In the genomic region with DNA sequence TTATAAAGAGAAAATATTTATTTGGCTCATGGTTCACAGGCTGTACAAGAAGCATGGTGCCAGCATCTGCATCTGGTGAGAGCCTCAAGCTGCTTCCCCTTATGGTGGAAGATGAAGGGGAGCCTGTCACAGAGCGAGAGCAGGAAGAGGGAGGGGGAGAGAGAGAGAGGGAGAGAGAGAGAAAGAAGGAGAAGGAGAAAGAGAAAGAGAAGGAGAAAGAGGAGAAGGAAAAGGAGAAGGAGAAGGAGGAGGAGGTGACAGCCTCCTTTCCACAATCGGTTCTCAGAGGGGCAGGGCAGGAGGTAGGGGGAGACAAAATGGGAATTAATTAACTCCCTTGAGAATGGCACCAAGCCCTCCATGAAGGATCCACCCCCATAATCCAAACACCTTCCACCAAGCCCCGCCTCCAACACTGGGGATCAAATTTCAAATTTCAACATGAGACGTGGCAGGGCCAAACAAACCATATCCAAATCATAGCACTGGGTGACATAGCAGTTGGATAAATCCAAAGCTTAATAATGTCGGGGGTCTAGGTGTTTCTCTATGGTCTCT, we compare ENCODE assay signal across 11 cellular contexts.
"Had no signal": no experiment of that assay in that cellular context is flagged by ENCODE, and none has a peak within 500 bp of the region (broad histone marks: within the 10 kb centered on the region; RNA-seq: fewer than 3 reads in every experiment).

No MANE protein-coding gene starts in this region.

- H3K27me3 ChIP-seq: heart left ventricle, sigmoid colon, upper lobe of left lung had no signal

- H3K36me3 ChIP-seq: heart left ventricle, sigmoid colon, upper lobe of left lung had no signal

- H3K4me3 ChIP-seq: heart left ventricle, psoas muscle, sigmoid colon, upper lobe of left lung had no signal

- H3K4me1 ChIP-seq: psoas muscle, sigmoid colon, upper lobe of left lung had no signal

- DNase-seq: activated CD4-positive, alpha-beta memory T cell treated with anti-CD3 and anti-CD28 coated beads, Interleukin-2, amount 10 ng/mL, durations not matched to agents 7 days and 5 days; activated CD4-positive, alpha-beta T cell treated with anti-CD3 and anti-CD28 coated beads for 36 hours; activated naive CD4-positive, alpha-beta T cell treated with Interleukin-2 at 50 U/mL for 16 hours; heart left ventricle; nucleus accumbens; psoas muscle; sigmoid colon; stimulated activated naive CD4-positive, alpha-beta T cell treated with Interleukin-2 at 50 U/mL for 16 hours; T1000; upper lobe of left lung had no signal

- H3K9me3 ChIP-seq: psoas muscle, sigmoid colon, upper lobe of left lung had no signal

- H3K27ac ChIP-seq: heart left ventricle, psoas muscle, sigmoid colon, upper lobe of left lung, VCaP had no signal
